In the genomic region with DNA sequence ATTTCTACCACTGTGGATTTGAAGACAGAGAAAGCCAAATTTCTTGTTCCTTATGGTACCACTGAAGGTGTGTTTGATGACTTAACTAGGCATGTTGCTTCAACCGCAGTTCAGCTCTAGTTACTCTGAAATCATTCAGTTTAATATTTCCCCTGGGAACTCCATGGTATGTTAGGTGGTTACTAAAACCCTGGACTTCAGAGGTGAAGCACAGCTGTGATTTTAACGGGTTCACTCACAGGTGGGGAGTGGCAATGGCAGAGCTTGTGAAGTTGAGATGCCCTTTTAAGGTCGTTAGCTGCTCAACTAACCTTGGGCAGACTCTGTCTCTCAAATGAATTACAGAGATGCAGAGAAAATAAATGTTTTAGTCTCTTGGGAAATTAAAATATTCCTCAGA, we compare ENCODE assay signal across 17 cellular contexts.
DNase-seq lines count a peak whose midpoint lies in the region; ATAC-seq and TF ChIP-seq lines count a peak whose summit lies in the region.
"Had no signal": no experiment of that assay in that cellular context is flagged by ENCODE, and none has a peak within 500 bp of the region (broad histone marks: within the 10 kb centered on the region; RNA-seq: fewer than 3 reads in every experiment).

No MANE protein-coding gene starts in this region.

- no peak for TF ChIP-seq CTCF in dorsolateral prefrontal cortex (IDR thresholded peaks at IDR 0.05 in 54 of 56, conservative IDR thresholded peaks at IDR 0.05 in 2 of 56; ENCODE audit: low read depth in 1 of 56, partially characterized antibody in 56 of 56)

- H3K27ac ChIP-seq in dorsolateral prefrontal cortex (peak overlapping the region in 45 of 59 donors; percentile 1 to 100 (median 69)), substantia nigra (ENCODE audit: low read depth, low read length, poor library complexity, severe bottlenecking) (peak overlapping the region; percentile 2)
- H3K27ac ChIP-seq: A549 had no signal

- ATAC-seq in GM19397 (IDR thresholded peaks at IDR 0.05; ENCODE audit: unreplicated experiment), result no peak
- no peak for ATAC-seq in GM21526 (IDR thresholded peaks at IDR 0.05; ENCODE audit: low FRiP score, unreplicated experiment)
- ATAC-seq: A549, PC-3 had no signal

- intact Hi-C loops in dorsolateral prefrontal cortex (cut with DNase I), result loop anchor here in 1 of 2 donors (5.0 kb wide), 1 partner anchor 84 kb away; no protein-coding TSS in a partner anchor
- intact Hi-C loops in cardiac septum (cut with DNase I), result no loop called here

- no peak overlapping the region for H3K4me3 ChIP-seq in dorsolateral prefrontal cortex
- H3K4me3 ChIP-seq: A549, HAP-1 had no signal

- no peaks in the 10 kb centered on the region for H3K27me3 ChIP-seq in dorsolateral prefrontal cortex

- peak; percentile 24 for DNase-seq in NCI-H1436 (lab: John Stamatoyannopoulos, UW)
- no peak for DNase-seq in NCI-H1436 treated with DMSO at 0.1 percent for 48 hours (lab: John Stamatoyannopoulos, UW)
- peak; percentile 65 to 81 for DNase-seq in NCI-H1930 (lab: John Stamatoyannopoulos, UW)
- no peak for DNase-seq in dorsolateral prefrontal cortex
- DNase-seq in substantia nigra (lab: John Stamatoyannopoulos, UW), result no peak
- no peak for DNase-seq in cardiac septum (ENCODE audit: low spot score)
- DNase-seq: Caco-2, DND-41, GDM1, NCI-H2029, NCI-H524, PC-3, T-helper 1 cell had no signal

Comparison
In these comparisons a context has a peak if more than half of its experiments do, and no peak if none do; other contexts are left out.
1. DNase-seq: peak in NCI-H1436 (single experiment) and NCI-H1930 (2 of 2); none in NCI-H1436 treated with DMSO at 0.1 percent for 48 hours (single experiment), dorsolateral prefrontal cortex (0 of 10), substantia nigra (0 of 49) and cardiac septum (single experiment).